ENCODE assay signal across 9 cellular contexts in the genomic region with DNA sequence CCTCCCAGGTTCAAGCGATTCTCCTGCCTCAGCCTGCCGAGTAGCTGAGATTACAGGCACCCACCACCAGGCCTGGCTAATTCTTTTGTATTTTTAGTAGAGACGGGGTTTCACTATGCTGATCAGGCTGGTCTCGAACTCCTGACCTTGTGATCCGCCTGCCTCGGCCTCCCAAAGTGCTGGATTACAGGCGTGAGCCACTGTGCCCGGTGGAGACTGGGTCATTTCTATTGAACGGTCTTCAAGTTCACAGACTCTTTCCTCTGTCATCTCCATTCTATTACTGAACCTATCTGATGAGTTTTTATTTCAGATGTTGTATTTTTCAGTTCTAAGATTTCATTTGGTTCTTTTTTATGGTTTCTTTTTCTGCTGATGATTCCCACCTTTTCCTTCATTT. TPM values are rescaled to one million over a fixed set of nuclear protein-coding genes. Genes with fewer than 3 reads are reported as not detected.
A peak's percentile ranks its signal among the peaks of the same experiment; 100 is the strongest.
DNase-seq lines count a peak whose midpoint lies in the region; ATAC-seq, FAIRE-seq and TF ChIP-seq lines count a peak whose summit lies in the region.
"Not testable (repeated sequence)": the region's sequence is repeated elsewhere in the genome, so short reads cannot be mapped to it uniquely, and the experiment has no call there.
"Had no signal": no experiment of that assay in that cellular context is flagged by ENCODE, and none has a peak within 500 bp of the region (broad histone marks: within the 10 kb centered on the region; RNA-seq: fewer than 3 reads in every experiment).

No MANE protein-coding gene starts in this region.

- not testable (repeated sequence) for TF ChIP-seq CTCF in CD8-positive, alpha-beta T cell (IDR thresholded peaks at IDR 0.05); VCaP (conservative IDR thresholded peaks at IDR 0.05); K562 (IDR thresholded peaks at IDR 0.05 in 2 of 3, conservative IDR thresholded peaks at IDR 0.05 in 1 of 3; ENCODE audit: insufficient read depth in 2 of 3, low read depth in 1 of 3, low read length in 3 of 3); endodermal cell (conservative IDR thresholded peaks at IDR 0.05); nephron progenitor cell (IDR thresholded peaks at IDR 0.05)

- not testable (repeated sequence) for H3K9me3 ChIP-seq in CD8-positive, alpha-beta T cell (ENCODE audit: low read length); K562 (replicated peaks; ENCODE audit: control insufficient read depth, insufficient read depth, low read depth, low read length)
- H3K9me3 ChIP-seq in endodermal cell (ENCODE audit: control insufficient read depth, low read length), result peaks cover 62% of the 10 kb centered on the region

- peaks cover 12% of the 10 kb centered on the region; the same call in 1 of the 2 replicates for H4K20me1 ChIP-seq in K562 (replicated peaks; ENCODE audit: control insufficient read depth, insufficient read depth, low read length)

- H3K36me3 Mint-ChIP-seq in CD8-positive, alpha-beta T cell, result peaks cover 66% of the 10 kb centered on the region
- peaks cover 80% of the 10 kb centered on the region for H3K36me3 Mint-ChIP-seq in activated T-cell treated with anti-CD3 and anti-CD28 coated beads, Interleukin-2, amount 50 U/mL, for 24 hours (ENCODE audit: low read depth)
- peaks cover 41% of the 10 kb centered on the region for H3K36me3 Mint-ChIP-seq in activated naive CD4-positive, alpha-beta T cell treated with anti-CD3 and anti-CD28 coated beads, Interleukin-2, amount 50 U/mL, for 24 hours
- H3K36me3 Mint-ChIP-seq in endodermal cell (ENCODE audit: low read depth) (peaks cover 76% of the 10 kb centered on the region), nephron progenitor cell (ENCODE audit: low read depth) (peaks cover 81% of the 10 kb centered on the region)
- peaks cover 47 to 71% of the 10 kb centered on the region in 2 donors for H3K36me3 Mint-ChIP-seq in stimulated activated naive B cell treated with anti-CD40 and anti-IgM and Interleukin-4, amounts not matched to agents 10 μg/mL and 1 μg/mL and 100 μg/mL, for 72 hours

- not testable (repeated sequence) for H3K36me3 ChIP-seq in CD8-positive, alpha-beta T cell (ENCODE audit: insufficient read depth, low read length)
- H3K36me3 ChIP-seq in K562 (ENCODE audit: control insufficient read depth, insufficient read depth, low read length) (peaks cover 41% of the 10 kb centered on the region), endodermal cell (ENCODE audit: control insufficient read depth, insufficient read depth, low read length) (peaks cover 38% of the 10 kb centered on the region)

- H3K4me1 ChIP-seq in CD8-positive, alpha-beta T cell (ENCODE audit: insufficient read depth, low read length), result peaks cover 22% of the 10 kb centered on the region
- not testable (repeated sequence) for H3K4me1 ChIP-seq in K562 (replicated peaks in 1 of 2; ENCODE audit: control insufficient read depth in 2 of 2, insufficient read depth in 2 of 2, low read length in 2 of 2); endodermal cell (ENCODE audit: control insufficient read depth, insufficient read depth, low read length)

- peaks cover 45% of the 10 kb centered on the region for H3K4me1 Mint-ChIP-seq in CD8-positive, alpha-beta T cell (ENCODE audit: low read depth)
- peaks cover 59% of the 10 kb centered on the region for H3K4me1 Mint-ChIP-seq in activated T-cell treated with anti-CD3 and anti-CD28 coated beads, Interleukin-2, amount 50 U/mL, for 24 hours (ENCODE audit: low read depth)
- H3K4me1 Mint-ChIP-seq in activated naive CD4-positive, alpha-beta T cell treated with anti-CD3 and anti-CD28 coated beads, Interleukin-2, amount 50 U/mL, for 24 hours, result peaks cover 48% of the 10 kb centered on the region
- H3K4me1 Mint-ChIP-seq in endodermal cell, nephron progenitor cell: not testable (repeated sequence)
- H3K4me1 Mint-ChIP-seq in stimulated activated naive B cell treated with anti-CD40 and anti-IgM and Interleukin-4, amounts not matched to agents 10 μg/mL and 1 μg/mL and 100 μg/mL, for 72 hours, result peaks cover 18 to 29% of the 10 kb centered on the region in 2 donors

- not testable (repeated sequence) for H3K4me3 Mint-ChIP-seq in CD8-positive, alpha-beta T cell; activated T-cell treated with anti-CD3 and anti-CD28 coated beads, Interleukin-2, amount 50 U/mL, for 24 hours; endodermal cell; stimulated activated naive B cell treated with anti-CD40 and anti-IgM and Interleukin-4, amounts not matched to agents 10 μg/mL and 1 μg/mL and 100 μg/mL, for 72 hours
- peak overlapping the region; percentile 33 for H3K4me3 Mint-ChIP-seq in activated naive CD4-positive, alpha-beta T cell treated with anti-CD3 and anti-CD28 coated beads, Interleukin-2, amount 50 U/mL, for 24 hours
- H3K4me3 Mint-ChIP-seq in nephron progenitor cell, result peak overlapping the region; percentile 10

- not testable (repeated sequence) for H3K9me1 ChIP-seq in K562 (ENCODE audit: control insufficient read depth, insufficient read depth, low read length)

- DNase-seq in CD8-positive, alpha-beta T cell; activated T-cell treated with anti-CD3 and anti-CD28 coated beads, Interleukin-2, amount 50 U/mL, for 24 hours; K562 (ENCODE audit: extremely low read depth in 1 of 4, low spot score in 3 of 4); endodermal cell; nephron progenitor cell; stimulated activated naive B cell treated with anti-CD40 and anti-IgM and Interleukin-4, amounts not matched to agents 10 μg/mL and 1 μg/mL and 100 μg/mL, for 72 hours: not testable (repeated sequence)

- TF ChIP-seq EP300 in K562 (IDR thresholded peaks at IDR 0.05; ENCODE audit: low read length), result not testable (repeated sequence)

- CTCF ChIA-PET in CD8-positive, alpha-beta T cell (lab: Charles Lee); K562 (lab: Yijun Ruan, JAX; ENCODE audit: low intra/inter-chr PET ratio): not testable (repeated sequence)

- H3K27me3 ChIP-seq in CD8-positive, alpha-beta T cell (ENCODE audit: insufficient read depth, low read length); K562 (ENCODE audit: control insufficient read depth in 2 of 2, insufficient read depth in 2 of 2, low read length in 2 of 2); endodermal cell (ENCODE audit: control insufficient read depth, insufficient read depth, low read length, poor library complexity, severe bottlenecking): not testable (repeated sequence)

- not testable (repeated sequence) for FAIRE-seq in K562 (lab: Jason Lieb, UNC)

- TF ChIP-seq RAD21 in K562 (CRISPR knock-in tag; conservative IDR thresholded peaks at IDR 0.05 in 1 of 2, IDR thresholded peaks at IDR 0.05 in 1 of 2), result not testable (repeated sequence)

- not testable (repeated sequence) for H3K27me3 Mint-ChIP-seq in CD8-positive, alpha-beta T cell (ENCODE audit: low read depth); activated T-cell treated with anti-CD3 and anti-CD28 coated beads, Interleukin-2, amount 50 U/mL, for 24 hours; activated naive CD4-positive, alpha-beta T cell treated with anti-CD3 and anti-CD28 coated beads, Interleukin-2, amount 50 U/mL, for 24 hours; endodermal cell (ENCODE audit: insufficient read depth); nephron progenitor cell (ENCODE audit: low read depth, poor library complexity); stimulated activated naive B cell treated with anti-CD40 and anti-IgM and Interleukin-4, amounts not matched to agents 10 μg/mL and 1 μg/mL and 100 μg/mL, for 72 hours

- WGBS in K562 (ENCODE audit: insufficient coverage, low coverage, missing lambda C conversion rate), result 92% methylated on average over 9 of the region's 9 CpGs
- 89 to 96% methylated on average over 8 to 9 of the region's 9 CpGs for WGBS in endodermal cell (ENCODE audit: insufficient coverage in 1 of 2, insufficient read length in 1 of 2), 2 experiments

- not testable (repeated sequence) for TF ChIP-seq POLR2A in K562 (conservative IDR thresholded peaks at IDR 0.05)

- in situ Hi-C loops in K562 (cut with MboI), result not testable (repeated sequence)

- H3K27ac Mint-ChIP-seq in CD8-positive, alpha-beta T cell, result peak overlapping the region; percentile 49
- peak overlapping the region; percentile 5 for H3K27ac Mint-ChIP-seq in activated T-cell treated with anti-CD3 and anti-CD28 coated beads, Interleukin-2, amount 50 U/mL, for 24 hours
- not testable (repeated sequence) for H3K27ac Mint-ChIP-seq in activated naive CD4-positive, alpha-beta T cell treated with anti-CD3 and anti-CD28 coated beads, Interleukin-2, amount 50 U/mL, for 24 hours; endodermal cell; nephron progenitor cell
- peak overlapping the region; percentile 62 for H3K27ac Mint-ChIP-seq in stimulated activated naive B cell treated with anti-CD40 and anti-IgM and Interleukin-4, amounts not matched to agents 10 μg/mL and 1 μg/mL and 100 μg/mL, for 72 hours

- H3K9ac ChIP-seq in K562 (ENCODE audit: insufficient read depth in 1 of 2, low read depth in 2 of 2, low read length in 2 of 2); endodermal cell (ENCODE audit: extremely low read depth, low read length, poor library complexity, severe bottlenecking): not testable (repeated sequence)

- H2AFZ ChIP-seq in K562 (ENCODE audit: low read depth, low read length), result not testable (repeated sequence)

- not testable (repeated sequence) for ATAC-seq in CD8-positive, alpha-beta T cell; K562; stimulated activated naive B cell treated with anti-CD40 and anti-IgM and Interleukin-4, amounts not matched to agents 10 μg/mL and 1 μg/mL and 100 μg/mL, for 72 hours (replicated peaks)

- H3K4me3 ChIP-seq in CD8-positive, alpha-beta T cell (ENCODE audit: low read depth, low read length); K562: not testable (repeated sequence)
- peak overlapping the region; percentile 45 for H3K4me3 ChIP-seq in endodermal cell (ENCODE audit: low read length)

- H3K27ac ChIP-seq in CD8-positive, alpha-beta T cell (ENCODE audit: low read depth, low read length); K562 (ENCODE audit: extremely low read depth, low read depth, low read length); endodermal cell (ENCODE audit: low read depth, low read length): not testable (repeated sequence)
- H3K27ac ChIP-seq in VCaP, result peak overlapping the region; percentile 91

- intact Hi-C loops in CD8-positive, alpha-beta T cell (cut with DNase I, micrococcal nuclease); K562 (cut with micrococcal nuclease): not testable (repeated sequence)

- H3K79me2 ChIP-seq in K562 (ENCODE audit: control insufficient read depth, insufficient read depth, low read length), result peaks cover 92% of the 10 kb centered on the region

- peaks cover 13% of the 10 kb centered on the region for H3K9me3 Mint-ChIP-seq in CD8-positive, alpha-beta T cell
- H3K9me3 Mint-ChIP-seq in activated T-cell treated with anti-CD3 and anti-CD28 coated beads, Interleukin-2, amount 50 U/mL, for 24 hours; activated naive CD4-positive, alpha-beta T cell treated with anti-CD3 and anti-CD28 coated beads, Interleukin-2, amount 50 U/mL, for 24 hours: not testable (repeated sequence)
- H3K9me3 Mint-ChIP-seq in endodermal cell (peaks cover 63% of the 10 kb centered on the region), nephron progenitor cell (peaks cover 61% of the 10 kb centered on the region)
- peaks cover 5 to 17% of the 10 kb centered on the region in 2 donors for H3K9me3 Mint-ChIP-seq in stimulated activated naive B cell treated with anti-CD40 and anti-IgM and Interleukin-4, amounts not matched to agents 10 μg/mL and 1 μg/mL and 100 μg/mL, for 72 hours

- H3K4me2 ChIP-seq in K562 (ENCODE audit: insufficient read depth, low read length), result not testable (repeated sequence)

- POLR2A ChIA-PET in CD8-positive, alpha-beta T cell (lab: Charles Lee), result not testable (repeated sequence)
- POLR2A ChIA-PET in K562 (lab: Yijun Ruan, JAX), result interaction anchor here (2.8 kb wide), 1 partner anchor 10 kb away, joined by 12 read pairs; no protein-coding TSS in a partner anchor

- BruUV-seq in K562 (replicated peaks; lab: Mats Ljungman, UMichigan), result not testable (repeated sequence)

RNA-seq across cellular contexts. Expression of a gene that starts 12.6 kb away (rescaled TPM):
- total RNA-seq in CD8-positive, alpha-beta T cell, result 10 to 100 TPM; 12.4 TPM
- 120 and 302 TPM in 2 replicates for total RNA-seq in K562 (2011; cell fraction: chromatin; rRNA removed; ENCODE audit: low replicate concordance)
- total RNA-seq in K562 (2011; cell fraction: nucleolus; rRNA removed), result 36.5 and 48.2 TPM in 2 replicates
- 106 and 159 TPM in 2 replicates for total RNA-seq in K562 (2011; cell fraction: nucleoplasm; rRNA removed)
- total RNA-seq in K562 (2014; rRNA removed) (44.4 and 47.8 TPM in 2 replicates), K562 (2014; rRNA removed; fragmentation: Illumina TruSeq; extraction: Trizol) (67.4 and 73.7 TPM in 2 replicates), K562 (2015; rRNA removed; fragmentation: Illumina TruSeq; extraction: Trizol) (44.6 and 47.2 TPM in 2 replicates), K562 (2021) (53.6 and 56.5 TPM in 2 replicates), endodermal cell (10 to 100 TPM; 29.3 to 36.7 TPM)
- polyA plus RNA-seq in K562 (2011; rRNA removed) (76.4 and 94.0 TPM in 2 replicates), K562 (2014; fragmentation: Illumina TruSeq; extraction: Trizol) (79.0 and 101 TPM in 2 replicates), K562 (2014; fragmentation: Nextera tagmentation; extraction: Ambion mirVana) (10 to 100 TPM; 24.7 to 77.9 TPM), K562 (2014; rRNA removed) (65.8 and 65.9 TPM in 2 replicates)
- polyA plus RNA-seq in K562 (2011; cell fraction: cytosol; rRNA removed), result 21.4 and 54.4 TPM in 2 replicates
- polyA plus RNA-seq in K562 (2011; cell fraction: nucleus; rRNA removed), result 135 and 202 TPM in 2 replicates
- polyA plus RNA-seq in K562 (2012), result 40.0 and 65.9 TPM in 2 replicates
- 116 and 117 TPM in 2 replicates for polyA minus RNA-seq in K562 (2011; rRNA and poly(A)+ RNA removed)
- polyA minus RNA-seq in K562 (2011; cell fraction: cytosol; rRNA and poly(A)+ RNA removed), result 13.0 and 19.2 TPM in 2 replicates
- polyA minus RNA-seq in K562 (2011; cell fraction: nucleus; rRNA and poly(A)+ RNA removed), result 40.3 and 75.2 TPM in 2 replicates
- 54.7 TPM for polyA plus RNA-seq in endodermal cell (2013, experiment 1 of 2)
- polyA plus RNA-seq in endodermal cell (2013, experiment 2 of 2), result 46.2 TPM
- total RNA-seq: G401 had no signal

RNA-seq across cellular contexts. Expression of a gene that starts 33.4 kb away (rescaled TPM):
- 1 to 10 TPM in 1 of 2 experiments, under 1 TPM in 1; 0.92 to 1.4 TPM for total RNA-seq in CD8-positive, alpha-beta T cell
- total RNA-seq in K562 (2011; cell fraction: chromatin; rRNA removed; ENCODE audit: low replicate concordance), result 3.0 and 6.7 TPM in 2 replicates
- total RNA-seq in K562 (2011; cell fraction: nucleolus; rRNA removed), result 2.2 and 3.0 TPM in 2 replicates
- total RNA-seq in K562 (2011; cell fraction: nucleoplasm; rRNA removed), result 3.1 and 3.9 TPM in 2 replicates
- total RNA-seq in K562 (2014; rRNA removed) (3.3 and 5.2 TPM in 2 replicates), K562 (2014; rRNA removed; fragmentation: Illumina TruSeq; extraction: Trizol) (4.2 TPM in 2 replicates), K562 (2015; rRNA removed; fragmentation: Illumina TruSeq; extraction: Trizol) (4.1 TPM in 2 replicates), K562 (2021) (3.3 TPM in 2 replicates), endodermal cell (1 to 10 TPM; 4.6 to 5.3 TPM)
- polyA plus RNA-seq in K562 (2011; rRNA removed) (4.4 TPM in 2 replicates), K562 (2014; fragmentation: Illumina TruSeq; extraction: Trizol) (4.7 and 5.2 TPM in 2 replicates), K562 (2014; fragmentation: Nextera tagmentation; extraction: Ambion mirVana) (1 to 10 TPM; 2.2 to 4.2 TPM), K562 (2014; rRNA removed) (3.2 and 3.4 TPM in 2 replicates)
- 1.3 and 2.2 TPM in 2 replicates for polyA plus RNA-seq in K562 (2011; cell fraction: cytosol; rRNA removed)
- 2.9 and 5.5 TPM in 2 replicates for polyA plus RNA-seq in K562 (2011; cell fraction: nucleus; rRNA removed)
- 2.5 and 4.2 TPM in 2 replicates for polyA plus RNA-seq in K562 (2012)
- polyA minus RNA-seq in K562 (2011; rRNA and poly(A)+ RNA removed), result 2.6 and 3.7 TPM in 2 replicates
- 1.2 and 1.5 TPM in 2 replicates for polyA minus RNA-seq in K562 (2011; cell fraction: cytosol; rRNA and poly(A)+ RNA removed)
- 2.8 and 6.2 TPM in 2 replicates for polyA minus RNA-seq in K562 (2011; cell fraction: nucleus; rRNA and poly(A)+ RNA removed)
- 6.3 TPM for polyA plus RNA-seq in endodermal cell (2013, experiment 1 of 2)
- polyA plus RNA-seq in endodermal cell (2013, experiment 2 of 2), result 5.4 TPM

RNA-seq across cellular contexts. Expression of a gene that starts 33.4 kb away (rescaled TPM):
- total RNA-seq in CD8-positive, alpha-beta T cell, result 10 to 100 TPM; 40.6 to 41.7 TPM
- 32.8 and 34.8 TPM in 2 replicates for total RNA-seq in K562 (2011; cell fraction: chromatin; rRNA removed; ENCODE audit: low replicate concordance)
- total RNA-seq in K562 (2011; cell fraction: nucleolus; rRNA removed), result 26.7 and 30.8 TPM in 2 replicates
- total RNA-seq in K562 (2011; cell fraction: nucleoplasm; rRNA removed), result 38.6 and 50.1 TPM in 2 replicates
- 23.4 and 34.7 TPM in 2 replicates for total RNA-seq in K562 (2014; rRNA removed)
- total RNA-seq in K562 (2014; rRNA removed; fragmentation: Illumina TruSeq; extraction: Trizol), result 48.2 and 54.7 TPM in 2 replicates
- total RNA-seq in K562 (2015; rRNA removed; fragmentation: Illumina TruSeq; extraction: Trizol), result 41.9 and 43.6 TPM in 2 replicates
- total RNA-seq in K562 (2021), result 39.6 and 40.4 TPM in 2 replicates
- 80.4 and 98.1 TPM in 2 replicates for polyA plus RNA-seq in K562 (2011; rRNA removed)
- 34.8 and 49.4 TPM in 2 replicates for polyA plus RNA-seq in K562 (2011; cell fraction: cytosol; rRNA removed)
- 24.9 and 35.2 TPM in 2 replicates for polyA plus RNA-seq in K562 (2011; cell fraction: nucleus; rRNA removed)
- 38.9 and 47.2 TPM in 2 replicates for polyA plus RNA-seq in K562 (2012)
- 58.2 and 64.9 TPM in 2 replicates for polyA plus RNA-seq in K562 (2014; fragmentation: Illumina TruSeq; extraction: Trizol)
- polyA plus RNA-seq in K562 (2014; fragmentation: Nextera tagmentation; extraction: Ambion mirVana), result 100 to 1,000 TPM; 131 to 171 TPM
- polyA plus RNA-seq in K562 (2014; rRNA removed), result 43.7 and 45.8 TPM in 2 replicates
- 69.4 and 75.5 TPM in 2 replicates for polyA minus RNA-seq in K562 (2011; rRNA and poly(A)+ RNA removed)
- polyA minus RNA-seq in K562 (2011; cell fraction: cytosol; rRNA and poly(A)+ RNA removed), result 13.7 and 33.6 TPM in 2 replicates
- polyA minus RNA-seq in K562 (2011; cell fraction: nucleus; rRNA and poly(A)+ RNA removed), result 28.9 and 39.1 TPM in 2 replicates
- total RNA-seq in endodermal cell, result 10 to 100 TPM; 49.6 to 51.5 TPM
- 57.9 TPM for polyA plus RNA-seq in endodermal cell (2013, experiment 1 of 2)
- 56.3 TPM for polyA plus RNA-seq in endodermal cell (2013, experiment 2 of 2)
